In genomic region chr11:64358907-64359711, GRCh38 we compare ENCODE assay signal across 8 cellular contexts. TPM values are rescaled to one million over a fixed set of nuclear protein-coding genes. Genes with fewer than 3 reads are reported as not detected.
A peak's percentile ranks its signal among the peaks of the same experiment; 100 is the strongest.
DNase-seq lines count a peak whose midpoint lies in the region; TF ChIP-seq lines count a peak whose summit lies in the region.

RPS6KA4 (plus strand) TSS chr11:64359162; CDS start chr11:64359236, 74 bp downstream.

- H3K27ac ChIP-seq in testis = peak within 1 kb of the TSS; percentile 72 to 85

- H3K36me3 ChIP-seq in HAP-1 (replicated peaks) = peaks cover 15% of the 10 kb centered on the region
- H3K36me3 ChIP-seq in testis (ENCODE audit: low read depth, missing control alignments) = no peaks in the 10 kb centered on the region

- H3K27me3 ChIP-seq in HAP-1 (ENCODE audit: low read depth) (no peaks in the 10 kb centered on the region), testis (no peaks in the 10 kb centered on the region)

- TF ChIP-seq POLR2A in testis (IDR thresholded peaks at IDR 0.05) = no peak

- peaks cover 11% of the 10 kb centered on the region for H3K4me1 ChIP-seq in HAP-1
- H3K4me1 ChIP-seq in testis = peaks cover 32% of the 10 kb centered on the region

- intact Hi-C loops in testis (cut with DNase I; ENCODE audit: low total_unique reads) = no loop called here

- TF ChIP-seq CTCF in fibroblast of pulmonary artery (IDR thresholded peaks at IDR 0.05; ENCODE audit: low read length, missing control alignments) (no peak), testis (IDR thresholded peaks at IDR 0.05) (peak in 1 of 3 experiments; percentile 6)

- H3K9me3 ChIP-seq in HAP-1 = no peaks in the 10 kb centered on the region
- H3K9me3 ChIP-seq in testis = no peaks in the 10 kb centered on the region

- WGBS in testis, 2 donors = 1% methylated on average over 13 to 53 of the region's 70 CpGs

- peak; percentile 56 for DNase-seq in GDM1 (lab: John Stamatoyannopoulos, UW)
- peak; percentile 31 to 63 for DNase-seq in HAP-1 (ENCODE audit: low spot score in 2 of 2)
- peak; percentile 58 for DNase-seq in NCI-H774 (lab: John Stamatoyannopoulos, UW)
- peak; percentile 41 for DNase-seq in activated gamma-delta T cell (lab: John Stamatoyannopoulos, UW)
- peak; percentile 50 for DNase-seq in fibroblast of pulmonary artery (ENCODE audit: low read depth)
- peak; percentile 74 for DNase-seq in myocyte (ENCODE audit: low read depth)
- peak; percentile 58 for DNase-seq in testis
- DNase-seq in MV-4-11 (lab: John Stamatoyannopoulos, UW) = no peak

- in situ Hi-C loops in HAP-1 (cut with MboI; ENCODE audit: low sequenced_read_pairs) = no loop called here

- H3K4me3 ChIP-seq in HAP-1 (peak within 1 kb of the TSS; percentile 61), fibroblast of pulmonary artery (replicated peaks; ENCODE audit: low read depth, low read length) (peak within 1 kb of the TSS; percentile 86), testis (peak within 1 kb of the TSS; percentile 66 to 69)

RNA-seq across cellular contexts. Expression of gene RPS6KA4, which starts in this region (rescaled TPM):
- total RNA-seq in myocyte (26.9 and 30.3 TPM in 2 replicates), testis (10 to 100 TPM; 15.6 TPM)
- polyA plus RNA-seq in myocyte (2012) = 25.4 TPM
- 9.2 TPM for polyA plus RNA-seq in testis (ENCODE audit: insufficient read depth, low read depth, low replicate concordance)
